ENCODE assay signal across 10 cellular contexts in genomic region chr14:89283327-89284060, GRCh38.
A peak's percentile ranks its signal among the peaks of the same experiment; 100 is the strongest.
DNase-seq lines count a peak whose midpoint lies in the region; ATAC-seq, FAIRE-seq and TF ChIP-seq lines count a peak whose summit lies in the region.
"Had no signal": no experiment of that assay in that cellular context is flagged by ENCODE, and none has a peak within 500 bp of the region (broad histone marks: within the 10 kb centered on the region; RNA-seq: fewer than 3 reads in every experiment).

No MANE protein-coding gene starts in this region.

- H3K36me3 ChIP-seq in HEK293 (ENCODE audit: control insufficient read depth in 2 of 2, insufficient read depth in 1 of 2, low read length in 2 of 2) (no peaks in the 10 kb centered on the region), H7 (replicated peaks; ENCODE audit: control insufficient read depth, insufficient read depth, low read length) (peaks cover 3% of the 10 kb centered on the region), upper lobe of left lung (peaks cover 0 to 18% (median 3%) of the 10 kb centered on the region in 4 donors)
- H3K36me3 ChIP-seq: breast epithelium had no signal

- H3K27ac ChIP-seq in HEK293 (ENCODE audit: extremely low read depth, low read depth, low read length) (no peak overlapping the region), upper lobe of left lung (no peak overlapping the region)
- H3K27ac ChIP-seq: breast epithelium had no signal

- TF ChIP-seq POLR2A in upper lobe of left lung (IDR thresholded peaks at IDR 0.05), result no peak

- peaks cover 36% of the 10 kb centered on the region for H3K36me3 Mint-ChIP-seq in T-cell

- CTCF ChIA-PET in HEK293 (lab: Yijun Ruan, JAX), result interaction anchor here (0.6 kb wide), 2 partner anchors 1185 to 1489 kb away, joined by 3 read pairs; no protein-coding TSS in a partner anchor
- CTCF ChIA-PET in T-cell (lab: Charles Lee), result interaction anchor here in 1 of 2 donors (1.1 kb wide), 1 partner anchor 90 kb away, joined by 6 read pairs; no protein-coding TSS in a partner anchor

- H3K4me3 ChIP-seq in HEK293 (ENCODE audit: low read depth, low read length) (no peak overlapping the region), H7 (ENCODE audit: insufficient read depth, low read depth, low read length) (no peak overlapping the region), upper lobe of left lung (no peak overlapping the region)
- H3K4me3 ChIP-seq: breast epithelium had no signal

- H3K9me3 ChIP-seq in HEK293 (ENCODE audit: control insufficient read depth, insufficient read depth, low read depth, low read length), result no peaks in the 10 kb centered on the region
- no peaks in the 10 kb centered on the region for H3K9me3 ChIP-seq in upper lobe of left lung
- H3K9me3 ChIP-seq: breast epithelium had no signal

- peaks cover 13% of the 10 kb centered on the region; the same call in 1 of the 2 replicates for H3K4me1 ChIP-seq in HEK293 (ENCODE audit: control insufficient read depth, insufficient read depth, low read length)
- no peaks in the 10 kb centered on the region for H3K4me1 ChIP-seq in upper lobe of left lung
- H3K4me1 ChIP-seq: breast epithelium had no signal

- POLR2A ChIA-PET in HEK293 (lab: Yijun Ruan, JAX), result no interaction called here
- POLR2A ChIA-PET in T-cell (lab: Charles Lee), result no interaction called here

- no peaks in the 10 kb centered on the region for H3K27me3 ChIP-seq in H7 (ENCODE audit: control insufficient read depth, insufficient read depth, low read length)
- no peaks in the 10 kb centered on the region for H3K27me3 ChIP-seq in upper lobe of left lung
- H3K27me3 ChIP-seq: breast epithelium had no signal

- H3K4me1 Mint-ChIP-seq in T-cell, result peaks cover 51 to 60% (median 59%) of the 10 kb centered on the region in 3 donors

- FAIRE-seq in GM19239 (lab: Jason Lieb, UNC), result peak; percentile 59

- no peaks in the 10 kb centered on the region for H3K27me3 Mint-ChIP-seq in T-cell

- TF ChIP-seq EP300 in upper lobe of left lung (IDR thresholded peaks at IDR 0.05), result no peak

- ATAC-seq in T-cell (replicated peaks in 1 of 4), result peak in 3 of 4 experiments; percentile 51 to 56 (median 53)
- ATAC-seq in upper lobe of left lung (ENCODE audit: low FRiP score in 2 of 2), result no peak

- no peak for TF ChIP-seq CTCF in HEK293 (tag by site-specific recombination; IDR thresholded peaks at IDR 0.05)
- TF ChIP-seq CTCF in upper lobe of left lung (IDR thresholded peaks at IDR 0.05), result no peak

- WGBS in upper lobe of left lung, 2 donors, result 93 to 95% methylated on average over 5 of the region's 6 CpGs

- DNase-seq in GM19239 (ENCODE audit: insufficient read length, low spot score), result no peak
- DNase-seq in T-cell, result peak in 6 of 34 experiments; percentile 2 to 14 (median 8)
- peak; percentile 32 to 54 for DNase-seq in stimulated activated CD4-positive, alpha-beta T cell treated with anti-CD3 and anti-CD28 coated beads, Interleukin-2, amount 100 ng/mL, for 24 hours
- no peak for DNase-seq in H7
- DNase-seq in NCI-H1105 (lab: John Stamatoyannopoulos, UW), result no peak
- no peak for DNase-seq in upper lobe of left lung
- DNase-seq: glutamatergic neuron, NCI-H2107 had no signal

- H3K9me3 Mint-ChIP-seq in T-cell, result no peaks in the 10 kb centered on the region

- no peak overlapping the region for H3K27ac Mint-ChIP-seq in T-cell

- H3K4me3 Mint-ChIP-seq in T-cell, result no peak overlapping the region

TF ChIP-seq in HEK293, 187 proteins besides CTCF, POLR2A, EP300 and RAD21:
- TF ChIP-seq GLIS1 (tag by site-specific recombination; IDR thresholded peaks at IDR 0.05) (no peak), SP7 (tag by site-specific recombination; IDR thresholded peaks at IDR 0.05) (0 out of 2 replicates have a peak, but pooled peaks have one; percentile 28), ZNF521 (tag by site-specific recombination; IDR thresholded peaks at IDR 0.05) (no peak)

Comparison
In these comparisons a context has a peak if more than half of its experiments do, and no peak if none do; other contexts are left out.
1. DNase-seq: peak in stimulated activated CD4-positive, alpha-beta T cell treated with anti-CD3 and anti-CD28 coated beads, Interleukin-2, amount 100 ng/mL, for 24 hours (2 of 2); none in GM19239 (single experiment), H7 (single experiment), NCI-H1105 (single experiment) and upper lobe of left lung (0 of 2).
2. ATAC-seq: peak in T-cell (3 of 4); none in upper lobe of left lung (0 of 2).